In genomic region chrX:13938766-13939530, GRCh38 we compare ENCODE assay signal across 8 cellular contexts.
DNase-seq lines count a peak whose midpoint lies in the region; ATAC-seq, FAIRE-seq and TF ChIP-seq lines count a peak whose summit lies in the region.

No MANE protein-coding gene starts in this region.

- H3K4me1 Mint-ChIP-seq in endothelial cell (ENCODE audit: unreplicated experiment) = peaks cover 7% of the 10 kb centered on the region

- peaks cover 15% of the 10 kb centered on the region for H3K27me3 ChIP-seq in DOHH2 (ENCODE audit: control insufficient read depth, low read length)
- peaks cover 0 to 1% of the 10 kb centered on the region in 2 donors for H3K27me3 ChIP-seq in small intestine (ENCODE audit: control insufficient read depth in 2 of 2, insufficient read depth in 2 of 2, low read length in 2 of 2)

- H3K9me2 ChIP-seq in DOHH2 (replicated peaks; ENCODE audit: control insufficient read depth, low read length) = no peaks in the 10 kb centered on the region

- H3F3A ChIP-seq in DOHH2 (ENCODE audit: control insufficient read depth, insufficient read depth) = no peaks in the 10 kb centered on the region

- H3K27ac ChIP-seq in DOHH2 (ENCODE audit: low read depth, low read length) = no peak overlapping the region
- no peak overlapping the region for H3K27ac ChIP-seq in small intestine (ENCODE audit: low read depth in 1 of 2, low read length in 1 of 2)

- peak overlapping the region; percentile 53 for H3K4me2 ChIP-seq in DOHH2 (ENCODE audit: low read length)

- ATAC-seq in HG03432 (IDR thresholded peaks at IDR 0.05; ENCODE audit: unreplicated experiment) = no peak

- no peak overlapping the region for H3K27ac Mint-ChIP-seq in endothelial cell (ENCODE audit: unreplicated experiment)

- DNase-seq in NOMO-1 treated with DMSO at 0.1 percent for 48 hours (lab: John Stamatoyannopoulos, UW; ENCODE audit: unreplicated experiment) = peak; percentile 62
- no peak for DNase-seq in endothelial cell (ENCODE audit: low spot score)
- peak; percentile 51 for DNase-seq in pons (ENCODE audit: low spot score)
- DNase-seq in AG08396 (ENCODE audit: low spot score) = no peak
- no peak for DNase-seq in small intestine
- no peak for DNase-seq in superior temporal gyrus (ENCODE audit: extremely low spot score)

- H3K36me3 ChIP-seq in DOHH2 (ENCODE audit: control insufficient read depth, low read length) = no peaks in the 10 kb centered on the region
- H3K36me3 ChIP-seq in small intestine (ENCODE audit: control insufficient read depth in 2 of 2, insufficient read depth in 2 of 2, low read length in 2 of 2) = no peaks in the 10 kb centered on the region

- H3K9me3 ChIP-seq in DOHH2 (ENCODE audit: control insufficient read depth, insufficient read depth, low read length) = no peaks in the 10 kb centered on the region
- H3K9me3 ChIP-seq in small intestine (ENCODE audit: control insufficient read depth, low read depth) = no peaks in the 10 kb centered on the region

- no peaks in the 10 kb centered on the region for H3K79me2 ChIP-seq in DOHH2 (ENCODE audit: control insufficient read depth, low read length)

- H3K36me3 Mint-ChIP-seq in endothelial cell (ENCODE audit: low read depth, unreplicated experiment) = peaks cover 3% of the 10 kb centered on the region

- no peaks in the 10 kb centered on the region for H4K20me1 ChIP-seq in DOHH2 (ENCODE audit: control insufficient read depth, insufficient read depth, low read depth, low read length)

- peak overlapping the region; percentile 74 for H3K4me3 Mint-ChIP-seq in endothelial cell (ENCODE audit: unreplicated experiment)

- H3K4me1 ChIP-seq in DOHH2 (ENCODE audit: control insufficient read depth, low read length) (no peaks in the 10 kb centered on the region; the same call in 1 of the 2 replicates), small intestine (ENCODE audit: control insufficient read depth in 2 of 2, insufficient read depth in 1 of 2, low read depth in 1 of 2, low read length in 1 of 2) (no peaks in the 10 kb centered on the region)

- no peak for FAIRE-seq in small intestine (lab: Jason Lieb, UNC)

- 11 to 17% (median 15%) methylated on average over 27 to 37 of the region's 37 CpGs for WGBS in small intestine, 3 donors

- H3K4me3 ChIP-seq in DOHH2 (ENCODE audit: low read length) (peak overlapping the region; percentile 41; the same call in 1 of the 2 replicates), small intestine (ENCODE audit: low read depth in 1 of 2, low read length in 2 of 2) (peak overlapping the region in 1 of 2 donors; percentile 31)

- TF ChIP-seq CTCF in DOHH2 (IDR thresholded peaks at IDR 0.05; ENCODE audit: low read depth, low read length, poor library complexity, severe bottlenecking) (no peak), endothelial cell (IDR thresholded peaks at IDR 0.05; ENCODE audit: unreplicated experiment) (no peak)

- peaks cover 2% of the 10 kb centered on the region for H3K27me3 Mint-ChIP-seq in endothelial cell (ENCODE audit: unreplicated experiment)

- no peaks in the 10 kb centered on the region for H3K9me3 Mint-ChIP-seq in endothelial cell (ENCODE audit: unreplicated experiment)

Comparison
In these comparisons a context has a peak if more than half of its experiments do, and no peak if none do; other contexts are left out.
1. DNase-seq: peak in NOMO-1 treated with DMSO at 0.1 percent for 48 hours (single experiment) and pons (single experiment); none in endothelial cell (single experiment), AG08396 (single experiment), small intestine (single experiment) and superior temporal gyrus (single experiment).